In the genomic region with DNA sequence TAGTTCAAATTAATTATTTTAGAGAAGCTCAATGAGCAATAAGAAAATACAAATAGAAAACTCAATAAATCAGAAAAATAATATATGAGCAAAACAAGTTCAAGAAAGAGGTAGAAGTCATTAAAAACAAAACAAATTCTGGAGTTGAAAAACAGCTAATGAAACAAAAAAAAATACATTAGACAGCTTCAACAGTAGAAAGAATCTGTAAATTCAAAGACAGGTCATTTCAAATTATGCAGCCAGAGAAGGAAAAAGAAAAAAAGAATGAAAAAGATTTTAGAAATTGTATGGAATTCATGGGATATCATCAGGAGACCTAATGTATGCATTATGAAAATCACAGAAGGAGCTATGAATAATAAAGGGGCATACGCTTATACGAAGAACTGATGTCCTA, we compare ENCODE assay signal across 34 cellular contexts.
"Had no signal": no experiment of that assay in that cellular context is flagged by ENCODE, and none has a peak within 500 bp of the region (broad histone marks: within the 10 kb centered on the region; RNA-seq: fewer than 3 reads in every experiment).

No MANE protein-coding gene starts in this region.

- DNase-seq: Karpas-422, Kasumi-1, MG63, MM.1S, MV-4-11, NCI-H1048, NCI-H1092, NCI-H1092 treated with DMSO at 0.1 percent for 48 hours, NCI-H1105, NCI-H1105 treated with DMSO at 0.1 percent for 48 hours, NCI-H1417, NCI-H1417 treated with DMSO at 0.1 percent for 48 hours, NCI-H1436, NCI-H1436 treated with DMSO at 0.1 percent for 48 hours, NCI-H146, NCI-H1694, NCI-H1694 treated with DMSO at 0.1 percent for 48 hours, NCI-H187, NCI-H187 treated with DMSO at 0.1 percent for 48 hours, NCI-H1930, NCI-H2029, NCI-H2029 treated with DMSO at 0.1 percent for 48 hours, NCI-H2081, NCI-H2081 treated with DMSO at 0.1 percent for 48 hours, NCI-H2107, NCI-H2171, NCI-H2171 treated with DMSO at 0.1 percent for 48 hours, NCI-H2227 treated with DMSO at 0.1 percent for 48 hours, NCI-H226, NCI-H345, NCI-H446, NCI-H446 treated with DMSO at 0.1 percent for 48 hours, NCI-H510A, NCI-H510A treated with DMSO at 0.1 percent for 48 hours had no signal

- H3K36me3 ChIP-seq: MG63 had no signal

- H3K4me3 ChIP-seq: MG63 had no signal

- H3K27me3 ChIP-seq: MG63 had no signal

- H3K9me3 ChIP-seq: MG63 had no signal
